ENCODE assay signal across 1 cellular context in genomic region chr22:21446128-21446826, GRCh38.
TF ChIP-seq lines count a peak whose summit lies in the region.

No MANE protein-coding gene starts in this region.

TF ChIP-seq in H1, 55 proteins besides CTCF, POLR2A, EP300 and RAD21 (continued from another document):
- no peak for TF ChIP-seq ZNF274 (IDR thresholded peaks at IDR 0.05; ENCODE audit: borderline replicate concordance, extremely low read depth, low read length)
- no peak for TF ChIP-seq MAX (IDR thresholded peaks at IDR 0.05)
- TF ChIP-seq EZH2 (IDR thresholded peaks at IDR 0.05; ENCODE audit: low read depth, low read length, severe bottlenecking) = no peak
- TF ChIP-seq POLR2AphosphoS5 (IDR thresholded peaks at IDR 0.05; ENCODE audit: low read depth, low read length) = no peak
- TF ChIP-seq HDAC6 (IDR thresholded peaks at IDR 0.05; ENCODE audit: low read depth, low read length) = no peak
- no peak for TF ChIP-seq BCL11A (IDR thresholded peaks at IDR 0.05; ENCODE audit: low read depth in 2 of 2, low read length in 2 of 2)
- TF ChIP-seq KDM1A (IDR thresholded peaks at IDR 0.05; ENCODE audit: borderline replicate concordance, low read length) = no peak
- TF ChIP-seq EGR1 (IDR thresholded peaks at IDR 0.05; ENCODE audit: borderline replicate concordance, low read depth, low read length) = no peak
